ENCODE assay signal across 12 cellular contexts in the genomic region with DNA sequence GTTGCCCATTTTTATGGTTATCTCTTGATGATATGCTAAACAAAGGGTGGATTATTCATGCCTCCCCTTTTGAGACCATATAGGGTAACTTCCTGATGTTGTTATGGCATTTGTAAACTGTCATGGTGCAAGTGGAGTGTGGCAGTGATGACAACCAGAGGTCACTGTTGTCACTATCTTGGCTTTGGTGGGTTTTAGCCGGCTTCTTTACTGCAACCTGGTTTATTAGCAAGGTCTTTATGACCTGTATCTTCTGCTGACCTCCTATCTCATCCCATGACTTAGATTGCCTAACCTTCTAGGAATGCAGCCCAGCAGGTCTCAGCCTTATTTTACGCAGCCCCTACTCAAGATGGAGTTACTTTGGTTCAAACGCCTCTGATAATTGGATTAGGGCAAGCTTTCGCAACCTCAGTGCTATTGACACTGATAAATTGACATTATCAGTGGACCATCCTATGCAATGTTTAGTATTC. TPM values are rescaled to one million over a fixed set of nuclear protein-coding genes. Genes with fewer than 3 reads are reported as not detected.
DNase-seq lines count a peak whose midpoint lies in the region; ATAC-seq, FAIRE-seq and TF ChIP-seq lines count a peak whose summit lies in the region.
"Had no signal": no experiment of that assay in that cellular context is flagged by ENCODE, and none has a peak within 500 bp of the region (broad histone marks: within the 10 kb centered on the region; RNA-seq: fewer than 3 reads in every experiment).

No MANE protein-coding gene starts in this region.

- no peak for TF ChIP-seq POLR2A in GM12892 (IDR thresholded peaks at IDR 0.05; ENCODE audit: low read depth, low read length)

- H3K27ac Mint-ChIP-seq in activated T-helper 17 cell treated with anti-CD3 and anti-CD28 coated beads, Interleukin-2, amount 50 U/mL, for 72 hours, result no peak overlapping the region

- H2AFZ ChIP-seq in neuron (ENCODE audit: low read depth, low read length), result peak overlapping the region; percentile 95

- no peaks in the 10 kb centered on the region for H3K27me3 Mint-ChIP-seq in activated T-helper 17 cell treated with anti-CD3 and anti-CD28 coated beads, Interleukin-2, amount 50 U/mL, for 72 hours
- H3K27me3 Mint-ChIP-seq: naive thymus-derived CD4-positive, alpha-beta T cell had no signal

- H3K4me1 ChIP-seq in HUES64 (ENCODE audit: insufficient read depth, low read length) (peaks cover 13% of the 10 kb centered on the region), neuron (ENCODE audit: insufficient read depth, low read length) (peaks cover 15% of the 10 kb centered on the region)

- H3K27me3 ChIP-seq in HUES64 (ENCODE audit: insufficient read depth, low read length) (no peaks in the 10 kb centered on the region), neuron (ENCODE audit: insufficient read depth, low read length) (no peaks in the 10 kb centered on the region)

- no peak for DNase-seq in GM12892 (ENCODE audit: insufficient read length)
- DNase-seq in NCI-H2171 treated with DMSO at 0.1 percent for 48 hours (lab: John Stamatoyannopoulos, UW), result no peak
- DNase-seq in NCI-H524 treated with DMSO at 0.1 percent for 48 hours (lab: John Stamatoyannopoulos, UW), result no peak
- DNase-seq in activated CD4-positive, CD25-positive, alpha-beta regulatory T cell treated with anti-CD3 and anti-CD28 coated beads, Interleukin-2, amount 50 U/mL, for 72 hours, result no peak
- DNase-seq: activated gamma-delta T cell treated with Interleukin-2 at 50 U/mL for 16 hours; cortex of kidney; DMS79 treated with DMSO at 0.1 percent for 48 hours; naive thymus-derived CD4-positive, alpha-beta T cell; NCI-H748 treated with DMSO at 0.1 percent for 48 hours had no signal

- peak overlapping the region; percentile 97 for H3K27ac ChIP-seq in HUES64 (ENCODE audit: low read depth, low read length)

- peak overlapping the region; percentile 60 for H3K9ac ChIP-seq in HUES64 (ENCODE audit: low read depth, low read length)

- H3K9me3 Mint-ChIP-seq in activated T-helper 17 cell treated with anti-CD3 and anti-CD28 coated beads, Interleukin-2, amount 50 U/mL, for 72 hours, result no peaks in the 10 kb centered on the region
- H3K9me3 Mint-ChIP-seq: naive thymus-derived CD4-positive, alpha-beta T cell had no signal

- H3K4me3 Mint-ChIP-seq in activated T-helper 17 cell treated with anti-CD3 and anti-CD28 coated beads, Interleukin-2, amount 50 U/mL, for 72 hours, result peak overlapping the region; percentile 78

- H3K9me3 ChIP-seq in HUES64 (ENCODE audit: insufficient read depth, low read depth, low read length), result no peaks in the 10 kb centered on the region
- no peaks in the 10 kb centered on the region for H3K9me3 ChIP-seq in neuron (ENCODE audit: low read length)

- H3K4me1 Mint-ChIP-seq in activated T-helper 17 cell treated with anti-CD3 and anti-CD28 coated beads, Interleukin-2, amount 50 U/mL, for 72 hours, result no peaks in the 10 kb centered on the region

- peak; percentile 57 for FAIRE-seq in GM12892 (lab: Jason Lieb, UNC)

- H3K4me3 ChIP-seq in HUES64 (ENCODE audit: low read length), result peak overlapping the region; percentile 74
- peak overlapping the region; percentile 59 for H3K4me3 ChIP-seq in neuron (ENCODE audit: low read length)

- 23% methylated on average over 4 of the region's 4 CpGs for WGBS in HUES64

- H3K36me3 ChIP-seq in HUES64 (ENCODE audit: insufficient read depth, low read length) (no peaks in the 10 kb centered on the region), neuron (ENCODE audit: insufficient read depth, low read length) (no peaks in the 10 kb centered on the region)

- no peak for ATAC-seq in activated T-helper 17 cell treated with anti-CD3 and anti-CD28 coated beads, Interleukin-2, amount 50 U/mL, for 72 hours (replicated peaks)
- ATAC-seq: naive thymus-derived CD4-positive, alpha-beta T cell had no signal

- H3K36me3 Mint-ChIP-seq in activated T-helper 17 cell treated with anti-CD3 and anti-CD28 coated beads, Interleukin-2, amount 50 U/mL, for 72 hours (ENCODE audit: low read depth), result no peaks in the 10 kb centered on the region
- H3K36me3 Mint-ChIP-seq: naive thymus-derived CD4-positive, alpha-beta T cell had no signal

RNA-seq across cellular contexts. Expression of gene BAG3, which starts 36.9 kb away (rescaled TPM):
- 3.7 TPM for polyA plus RNA-seq in GM12892 (2012; ENCODE audit: missing spikeins)
- polyA plus RNA-seq in HUES64 (2013, experiment 1 of 2), result 10.7 TPM
- polyA plus RNA-seq in HUES64 (2013, experiment 2 of 2), result 14.3 TPM
- total RNA-seq in activated T-helper 17 cell treated with anti-CD3 and anti-CD28 coated beads, Interleukin-2, amount 50 U/mL, for 72 hours, result 10 to 100 TPM; 24.7 to 26.6 TPM

RNA-seq across cellular contexts. Expression of gene INPP5F, which starts 37.8 kb away (rescaled TPM):
- polyA plus RNA-seq in GM12892 (2012; ENCODE audit: missing spikeins), result 11.8 TPM
- polyA plus RNA-seq in HUES64 (2013, experiment 1 of 2), result 90.1 TPM
- polyA plus RNA-seq in HUES64 (2013, experiment 2 of 2), result 92.1 TPM
- total RNA-seq in activated T-helper 17 cell treated with anti-CD3 and anti-CD28 coated beads, Interleukin-2, amount 50 U/mL, for 72 hours, result 10 to 100 TPM; 12.4 to 26.3 TPM
